In genomic region chr12:115377781-115378180, GRCh38 we compare ENCODE assay signal across 26 cellular contexts.
"Had no signal": no experiment of that assay in that cellular context is flagged by ENCODE, and none has a peak within 500 bp of the region (broad histone marks: within the 10 kb centered on the region; RNA-seq: fewer than 3 reads in every experiment).

No MANE protein-coding gene starts in this region.

- H3K36me3 Mint-ChIP-seq: naive B cell; stimulated activated memory B cell treated with anti-CD40 and anti-IgM and Interleukin-4, amounts not matched to agents 10 μg/mL and 1 μg/mL and 100 μg/mL, for 72 hours had no signal

- H3K27ac ChIP-seq: dorsolateral prefrontal cortex, epithelial cell of prostate, gastroesophageal sphincter, heart left ventricle, lower lobe of right lung, prostate gland, right atrium auricular region, sigmoid colon, testis, tibial artery, upper lobe of left lung, uterus had no signal

- DNase-seq: dorsolateral prefrontal cortex; effector CD4-positive, alpha-beta T cell; heart left ventricle; kidney glomerular epithelial cell; left ventricle myocardium superior; lower lobe of right lung; naive B cell; nephron progenitor cell; nucleus accumbens; sigmoid colon; stimulated activated CD4-positive, alpha-beta T cell treated with anti-CD3 and anti-CD28 coated beads, Interleukin-2, amount 100 ng/mL, for 24 hours; stimulated activated CD4-positive, alpha-beta T cell treated with anti-CD3 and anti-CD28 coated beads, Interleukin-4, amount 100 ng/mL, for 4 hours; stimulated activated naive CD8-positive, alpha-beta T cell treated with anti-CD3 and anti-CD28 coated beads, Interleukin-15, Interleukin-2, amounts not matched to agents 100 U/mL and 50 U/mL, for 24 hours; substantia nigra; testis; tibial artery; upper lobe of left lung; uterus had no signal

- H3K4me3 ChIP-seq: dorsolateral prefrontal cortex, gastroesophageal sphincter, heart left ventricle, lower lobe of right lung, prostate gland, right atrium auricular region, sigmoid colon, testis, tibial artery, upper lobe of left lung, uterus had no signal

- H3K27me3 Mint-ChIP-seq: stimulated activated memory B cell treated with anti-CD40 and anti-IgM and Interleukin-4, amounts not matched to agents 10 μg/mL and 1 μg/mL and 100 μg/mL, for 72 hours had no signal

- H3K27me3 ChIP-seq: right atrium auricular region, sigmoid colon, testis, tibial artery, upper lobe of left lung, uterus had no signal

- ATAC-seq: esophagus mucosa; gastroesophageal sphincter; heart left ventricle; left ventricle myocardium superior; lower lobe of right lung; stimulated activated memory B cell treated with anti-CD40 and anti-IgM and Interleukin-4, amounts not matched to agents 10 μg/mL and 1 μg/mL and 100 μg/mL, for 72 hours; stimulated activated naive CD8-positive, alpha-beta T cell treated with anti-CD3 and anti-CD28 coated beads, Interleukin-15, Interleukin-2, amounts not matched to agents 100 U/mL and 50 U/mL, for 24 hours had no signal

- H3K9me3 Mint-ChIP-seq: stimulated activated memory B cell treated with anti-CD40 and anti-IgM and Interleukin-4, amounts not matched to agents 10 μg/mL and 1 μg/mL and 100 μg/mL, for 72 hours had no signal

- FAIRE-seq: colon, islet of Langerhans had no signal

- H3K27ac Mint-ChIP-seq: naive B cell; nephron progenitor cell; stimulated activated memory B cell treated with anti-CD40 and anti-IgM and Interleukin-4, amounts not matched to agents 10 μg/mL and 1 μg/mL and 100 μg/mL, for 72 hours had no signal

- H3K4me1 Mint-ChIP-seq: stimulated activated memory B cell treated with anti-CD40 and anti-IgM and Interleukin-4, amounts not matched to agents 10 μg/mL and 1 μg/mL and 100 μg/mL, for 72 hours had no signal

- H3K4me3 Mint-ChIP-seq: naive B cell; nephron progenitor cell; stimulated activated memory B cell treated with anti-CD40 and anti-IgM and Interleukin-4, amounts not matched to agents 10 μg/mL and 1 μg/mL and 100 μg/mL, for 72 hours had no signal

- H3K36me3 ChIP-seq: gastroesophageal sphincter, heart left ventricle, lower lobe of right lung, prostate gland, right atrium auricular region, sigmoid colon, tibial artery, upper lobe of left lung, uterus had no signal

- H3K9me3 ChIP-seq: gastroesophageal sphincter, heart left ventricle, lower lobe of right lung, prostate gland, right atrium auricular region, sigmoid colon, testis, tibial artery, upper lobe of left lung, uterus had no signal

- H3K4me1 ChIP-seq: gastroesophageal sphincter, lower lobe of right lung, prostate gland, right atrium auricular region, sigmoid colon, testis, tibial artery, upper lobe of left lung, uterus had no signal
